Comparison of ENCODE assay signal across 13 cellular contexts in the genomic region with DNA sequence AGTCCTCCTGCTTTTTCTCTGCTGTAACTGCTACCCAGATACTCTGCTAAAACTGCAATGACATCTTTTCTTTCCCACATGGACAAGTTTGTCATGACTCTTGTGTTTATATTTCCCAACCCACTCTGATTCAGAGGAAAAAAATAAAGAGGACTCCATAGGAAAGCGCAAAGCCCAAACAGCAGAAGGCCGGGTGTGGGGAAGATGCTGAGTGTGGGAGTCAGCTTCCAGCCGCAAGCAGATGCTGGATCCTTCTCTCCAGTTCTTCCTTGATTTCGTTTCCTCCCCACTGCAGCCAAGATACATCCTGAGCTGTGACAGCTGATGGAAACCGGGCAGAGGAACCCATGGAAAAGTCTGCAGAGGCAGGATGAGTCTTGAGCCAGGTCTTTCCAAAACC.
A peak's percentile ranks its signal among the peaks of the same experiment; 100 is the strongest.
DNase-seq lines count a peak whose midpoint lies in the region; ATAC-seq and TF ChIP-seq lines count a peak whose summit lies in the region.
"Had no signal": no experiment of that assay in that cellular context is flagged by ENCODE, and none has a peak within 500 bp of the region (broad histone marks: within the 10 kb centered on the region; RNA-seq: fewer than 3 reads in every experiment).

No MANE protein-coding gene starts in this region.

- WGBS in upper lobe of left lung, 2 donors = 69 to 71% methylated on average over 5 of the region's 5 CpGs

- H3K27me3 Mint-ChIP-seq in GM23338 (ENCODE audit: insufficient read depth, low read depth, poor library complexity) = peaks cover 3% of the 10 kb centered on the region
- H3K27me3 Mint-ChIP-seq: activated CD4-positive, alpha-beta T cell treated with anti-CD3 and anti-CD28 coated beads for 36 hours had no signal

- no peaks in the 10 kb centered on the region for H3K36me3 Mint-ChIP-seq in GM23338 (ENCODE audit: low read depth)

- TF ChIP-seq POLR2A in upper lobe of left lung (IDR thresholded peaks at IDR 0.05) = no peak

- TF ChIP-seq EP300 in upper lobe of left lung (IDR thresholded peaks at IDR 0.05) = no peak

- H3K27ac ChIP-seq in GM23338 (ENCODE audit: low read depth) (no peak overlapping the region), lower lobe of right lung (no peak overlapping the region), upper lobe of left lung (peak overlapping the region in 1 of 4 donors; percentile 54)

- H3K9me3 Mint-ChIP-seq in GM23338 = no peaks in the 10 kb centered on the region

- TF ChIP-seq CTCF in GM23338 (conservative IDR thresholded peaks at IDR 0.05; ENCODE audit: low read depth in 2 of 2) (no peak), lower lobe of right lung (IDR thresholded peaks at IDR 0.05) (no peak), upper lobe of left lung (IDR thresholded peaks at IDR 0.05) (no peak)

- H3K79me2 ChIP-seq in GM23338 (replicated peaks; ENCODE audit: insufficient read depth) = no peaks in the 10 kb centered on the region

- H3K4me3 Mint-ChIP-seq in GM23338 = no peak overlapping the region
- H3K4me3 Mint-ChIP-seq: activated CD4-positive, alpha-beta T cell treated with anti-CD3 and anti-CD28 coated beads for 36 hours had no signal

- intact Hi-C loops in lower lobe of right lung (cut with DNase I) = no loop called here

- no peak overlapping the region for H3K4me2 ChIP-seq in GM23338

- DNase-seq in GM23338 (ENCODE audit: low spot score) = no peak
- DNase-seq in epidermal melanocyte (ENCODE audit: insufficient read length, low spot score) = peak; percentile 37
- DNase-seq in lower lobe of right lung = peak; percentile 42
- DNase-seq in upper lobe of left lung = no peak
- DNase-seq in mesenteric fat pad (ENCODE audit: low spot score) = no peak
- no peak for DNase-seq in globus pallidus (ENCODE audit: low spot score)
- DNase-seq in activated naive CD4-positive, alpha-beta T cell treated with anti-CD3 and anti-CD28 coated beads, Interleukin-2, amount 50 U/mL, for 16 hours = no peak
- DNase-seq: activated CD4-positive, alpha-beta T cell treated with anti-CD3 and anti-CD28 coated beads for 36 hours; activated effector memory CD4-positive, alpha-beta T cell treated with anti-CD3 and anti-CD28 coated beads, Interleukin-2, amount 50 U/mL, for 16 hours; caudate nucleus; NCI-H2227 treated with DMSO at 0.1 percent for 48 hours; retina; stimulated activated naive CD8-positive, alpha-beta T cell treated with anti-CD3 and anti-CD28 coated beads, Interleukin-15, Interleukin-2, amounts not matched to agents 100 U/mL and 50 U/mL, for 24 hours had no signal

- ATAC-seq in GM23338 = no peak
- peak; percentile 68 to 83 for ATAC-seq in lower lobe of right lung
- peak; percentile 67 to 69 for ATAC-seq in upper lobe of left lung (ENCODE audit: low FRiP score in 2 of 2)
- ATAC-seq: activated CD4-positive, alpha-beta T cell treated with anti-CD3 and anti-CD28 coated beads for 36 hours; stimulated activated naive CD8-positive, alpha-beta T cell treated with anti-CD3 and anti-CD28 coated beads, Interleukin-15, Interleukin-2, amounts not matched to agents 100 U/mL and 50 U/mL, for 24 hours had no signal

- H3K9me2 ChIP-seq in GM23338 (ENCODE audit: insufficient read depth) = 0 out of 2 replicates have a peak, but pooled peaks cover 5% of the 10 kb centered on the region

- H3K4me1 Mint-ChIP-seq in GM23338 = no peaks in the 10 kb centered on the region
- H3K4me1 Mint-ChIP-seq: activated CD4-positive, alpha-beta T cell treated with anti-CD3 and anti-CD28 coated beads for 36 hours had no signal

- H3K27me3 ChIP-seq in GM23338 (ENCODE audit: insufficient read depth) (no peaks in the 10 kb centered on the region), lower lobe of right lung (ENCODE audit: low read depth) (no peaks in the 10 kb centered on the region), upper lobe of left lung (no peaks in the 10 kb centered on the region)

- H2AFZ ChIP-seq in GM23338 = peak overlapping the region; percentile 40

- H3K4me3 ChIP-seq in GM23338 (no peak overlapping the region), lower lobe of right lung (no peak overlapping the region), upper lobe of left lung (no peak overlapping the region)

- no peaks in the 10 kb centered on the region for H4K20me1 ChIP-seq in GM23338 (replicated peaks; ENCODE audit: insufficient read depth)

- H3K36me3 ChIP-seq in GM23338 (ENCODE audit: insufficient read depth) (no peaks in the 10 kb centered on the region), lower lobe of right lung (no peaks in the 10 kb centered on the region), upper lobe of left lung (no peaks in the 10 kb centered on the region)

- H3K4me1 ChIP-seq in GM23338 (ENCODE audit: insufficient read depth) (no peaks in the 10 kb centered on the region), lower lobe of right lung (peaks cover 10% of the 10 kb centered on the region), upper lobe of left lung (peaks cover 0 to 12% (median 4%) of the 10 kb centered on the region in 4 donors)

- H3K9me3 ChIP-seq in lower lobe of right lung (no peaks in the 10 kb centered on the region), upper lobe of left lung (no peaks in the 10 kb centered on the region)

- H3F3A ChIP-seq in GM23338 (replicated peaks; ENCODE audit: low read depth) = no peaks in the 10 kb centered on the region

- H3K27ac Mint-ChIP-seq in GM23338 = no peak overlapping the region
- H3K27ac Mint-ChIP-seq: activated CD4-positive, alpha-beta T cell treated with anti-CD3 and anti-CD28 coated beads for 36 hours had no signal

TF ChIP-seq in GM23338, 12 proteins besides CTCF, POLR2A, EP300 and RAD21:
- TF ChIP-seq CREB1 (CRISPR knock-in tag; IDR thresholded peaks at IDR 0.05; ENCODE audit: low read depth) (no peak), EZH2phosphoT487 (IDR thresholded peaks at IDR 0.05; ENCODE audit: unreplicated experiment) (no peak), POLR2AphosphoS5 (IDR thresholded peaks at IDR 0.05; ENCODE audit: low read depth) (no peak), ZNF331 (CRISPR knock-in tag; IDR thresholded peaks at IDR 0.05; ENCODE audit: low read depth) (no peak), EZH2 (IDR thresholded peaks at IDR 0.05; ENCODE audit: low read depth, unreplicated experiment) (no peak), ZNF114 (CRISPR knock-in tag; IDR thresholded peaks at IDR 0.05) (no peak), STAT1 (IDR thresholded peaks at IDR 0.05; ENCODE audit: unreplicated experiment) (no peak)
- TF ChIP-seq, protein P1, sequence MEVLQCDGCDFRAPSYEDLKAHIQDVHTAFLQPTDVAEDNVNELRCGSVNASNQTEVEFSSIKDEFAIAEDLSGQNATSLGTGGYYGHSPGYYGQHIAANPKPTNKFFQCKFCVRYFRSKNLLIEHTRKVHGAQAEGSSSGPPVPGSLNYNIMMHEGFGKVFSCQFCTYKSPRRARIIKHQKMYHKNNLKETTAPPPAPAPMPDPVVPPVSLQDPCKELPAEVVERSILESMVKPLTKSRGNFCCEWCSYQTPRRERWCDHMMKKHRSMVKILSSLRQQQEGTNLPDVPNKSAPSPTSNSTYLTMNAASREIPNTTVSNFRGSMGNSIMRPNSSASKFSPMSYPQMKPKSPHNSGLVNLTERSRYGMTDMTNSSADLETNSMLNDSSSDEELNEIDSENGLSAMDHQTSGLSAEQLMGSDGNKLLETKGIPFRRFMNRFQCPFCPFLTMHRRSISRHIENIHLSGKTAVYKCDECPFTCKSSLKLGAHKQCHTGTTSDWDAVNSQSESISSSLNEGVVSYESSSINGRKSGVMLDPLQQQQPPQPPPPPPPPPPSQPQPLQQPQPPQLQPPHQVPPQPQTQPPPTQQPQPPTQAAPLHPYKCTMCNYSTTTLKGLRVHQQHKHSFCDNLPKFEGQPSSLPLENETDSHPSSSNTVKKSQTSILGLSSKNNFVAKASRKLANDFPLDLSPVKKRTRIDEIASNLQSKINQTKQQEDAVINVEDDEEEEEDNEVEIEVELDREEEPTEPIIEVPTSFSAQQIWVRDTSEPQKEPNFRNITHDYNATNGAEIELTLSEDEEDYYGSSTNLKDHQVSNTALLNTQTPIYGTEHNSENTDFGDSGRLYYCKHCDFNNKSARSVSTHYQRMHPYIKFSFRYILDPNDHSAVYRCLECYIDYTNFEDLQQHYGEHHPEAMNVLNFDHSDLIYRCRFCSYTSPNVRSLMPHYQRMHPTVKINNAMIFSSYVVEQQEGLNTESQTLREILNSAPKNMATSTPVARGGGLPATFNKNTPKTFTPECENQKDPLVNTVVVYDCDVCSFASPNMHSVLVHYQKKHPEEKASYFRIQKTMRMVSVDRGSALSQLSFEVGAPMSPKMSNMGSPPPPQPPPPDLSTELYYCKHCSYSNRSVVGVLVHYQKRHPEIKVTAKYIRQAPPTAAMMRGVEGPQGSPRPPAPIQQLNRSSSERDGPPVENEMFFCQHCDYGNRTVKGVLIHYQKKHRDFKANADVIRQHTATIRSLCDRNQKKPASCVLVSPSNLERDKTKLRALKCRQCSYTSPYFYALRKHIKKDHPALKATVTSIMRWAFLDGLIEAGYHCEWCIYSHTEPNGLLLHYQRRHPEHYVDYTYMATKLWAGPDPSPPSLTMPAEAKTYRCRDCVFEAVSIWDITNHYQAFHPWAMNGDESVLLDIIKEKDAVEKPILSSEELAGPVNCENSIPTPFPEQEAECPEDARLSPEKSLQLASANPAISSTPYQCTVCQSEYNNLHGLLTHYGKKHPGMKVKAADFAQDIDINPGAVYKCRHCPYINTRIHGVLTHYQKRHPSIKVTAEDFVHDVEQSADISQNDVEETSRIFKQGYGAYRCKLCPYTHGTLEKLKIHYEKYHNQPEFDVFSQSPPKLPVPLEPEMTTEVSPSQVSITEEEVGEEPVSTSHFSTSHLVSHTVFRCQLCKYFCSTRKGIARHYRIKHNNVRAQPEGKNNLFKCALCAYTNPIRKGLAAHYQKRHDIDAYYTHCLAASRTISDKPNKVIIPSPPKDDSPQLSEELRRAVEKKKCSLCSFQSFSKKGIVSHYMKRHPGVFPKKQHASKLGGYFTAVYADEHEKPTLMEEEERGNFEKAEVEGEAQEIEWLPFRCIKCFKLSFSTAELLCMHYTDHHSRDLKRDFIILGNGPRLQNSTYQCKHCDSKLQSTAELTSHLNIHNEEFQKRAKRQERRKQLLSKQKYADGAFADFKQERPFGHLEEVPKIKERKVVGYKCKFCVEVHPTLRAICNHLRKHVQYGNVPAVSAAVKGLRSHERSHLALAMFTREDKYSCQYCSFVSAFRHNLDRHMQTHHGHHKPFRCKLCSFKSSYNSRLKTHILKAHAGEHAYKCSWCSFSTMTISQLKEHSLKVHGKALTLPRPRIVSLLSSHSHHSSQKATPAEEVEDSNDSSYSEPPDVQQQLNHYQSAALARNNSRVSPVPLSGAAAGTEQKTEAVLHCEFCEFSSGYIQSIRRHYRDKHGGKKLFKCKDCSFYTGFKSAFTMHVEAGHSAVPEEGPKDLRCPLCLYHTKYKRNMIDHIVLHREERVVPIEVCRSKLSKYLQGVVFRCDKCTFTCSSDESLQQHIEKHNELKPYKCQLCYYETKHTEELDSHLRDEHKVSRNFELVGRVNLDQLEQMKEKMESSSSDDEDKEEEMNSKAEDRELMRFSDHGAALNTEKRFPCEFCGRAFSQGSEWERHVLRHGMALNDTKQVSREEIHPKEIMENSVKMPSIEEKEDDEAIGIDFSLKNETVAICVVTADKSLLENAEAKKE (CRISPR knock-in tag; IDR thresholded peaks at IDR 0.05) = no peak
TF ChIP-seq in GM23338: peak in this region for 0.

Comparison
In these comparisons a context has a peak if more than half of its experiments do, and no peak if none do; other contexts are left out.
1. DNase-seq: peak in epidermal melanocyte (single experiment) and lower lobe of right lung (single experiment); none in GM23338 (single experiment), upper lobe of left lung (0 of 2), mesenteric fat pad (single experiment), globus pallidus (single experiment) and activated naive CD4-positive, alpha-beta T cell treated with anti-CD3 and anti-CD28 coated beads, Interleukin-2, amount 50 U/mL, for 16 hours (single experiment).